Comparison of ENCODE assay signal across 20 cellular contexts in the genomic region with DNA sequence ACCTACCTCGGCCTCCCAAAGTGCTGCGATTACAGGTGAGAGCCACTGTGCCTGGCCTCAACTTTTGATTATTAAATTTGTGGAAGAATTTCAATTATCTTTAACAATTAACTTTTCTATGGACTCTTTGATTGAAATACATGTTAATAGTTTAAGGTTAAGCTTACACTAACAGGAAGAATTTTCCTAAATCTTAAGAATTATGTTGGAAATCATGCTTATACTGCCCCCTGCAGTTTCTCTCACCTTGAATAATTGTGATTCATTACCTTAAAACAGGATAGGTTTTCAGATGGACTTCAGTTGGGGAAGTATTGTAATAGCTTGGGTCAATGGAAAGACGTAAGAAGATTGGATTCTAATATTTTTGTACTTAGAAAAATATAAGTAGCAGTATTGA. TPM values are rescaled to one million over a fixed set of nuclear protein-coding genes. Genes with fewer than 3 reads are reported as not detected.
A peak's percentile ranks its signal among the peaks of the same experiment; 100 is the strongest.
DNase-seq lines count a peak whose midpoint lies in the region; ATAC-seq, FAIRE-seq and TF ChIP-seq lines count a peak whose summit lies in the region.
"Not testable (repeated sequence)": the region's sequence is repeated elsewhere in the genome, so short reads cannot be mapped to it uniquely, and the experiment has no call there.
"Had no signal": no experiment of that assay in that cellular context is flagged by ENCODE, and none has a peak within 500 bp of the region (broad histone marks: within the 10 kb centered on the region; RNA-seq: fewer than 3 reads in every experiment).

No MANE protein-coding gene starts in this region.

- not testable (repeated sequence) for H3K4me1 ChIP-seq in A549, left ventricle myocardium inferior, neural progenitor cell

- H3K4me3 Mint-ChIP-seq in activated CD8-positive, alpha-beta T cell treated with anti-CD3 and anti-CD28 coated beads for 36 hours; neural progenitor cell: not testable (repeated sequence)

- H3K4me1 Mint-ChIP-seq in activated CD8-positive, alpha-beta T cell treated with anti-CD3 and anti-CD28 coated beads for 36 hours (ENCODE audit: low read depth); neural progenitor cell: not testable (repeated sequence)

- TF ChIP-seq CTCF in A549 (IDR thresholded peaks at IDR 0.05) (peak; percentile 41), LNCAP (IDR thresholded peaks at IDR 0.05) (peak; percentile 33; the same call in 1 of the 2 replicates), left ventricle myocardium inferior (IDR thresholded peaks at IDR 0.05; ENCODE audit: borderline replicate concordance) (peak; percentile 48), neural progenitor cell (IDR thresholded peaks at IDR 0.05) (peak; percentile 41)
- TF ChIP-seq CTCF in activated CD8-positive, alpha-beta T cell treated with anti-CD3 and anti-CD28 coated beads for 36 hours (IDR thresholded peaks at IDR 0.05): peak; percentile 61

- peaks cover 16% of the 10 kb centered on the region for H3K27me3 Mint-ChIP-seq in activated CD8-positive, alpha-beta T cell treated with anti-CD3 and anti-CD28 coated beads for 36 hours
- not testable (repeated sequence) for H3K27me3 Mint-ChIP-seq in neural progenitor cell (ENCODE audit: insufficient read depth, low read depth)

- not testable (repeated sequence) for ATAC-seq in A549; activated CD8-positive, alpha-beta T cell treated with anti-CD3 and anti-CD28 coated beads for 36 hours

- not testable (repeated sequence) for H3K9ac ChIP-seq in neural progenitor cell

- H3K27ac Mint-ChIP-seq in activated CD8-positive, alpha-beta T cell treated with anti-CD3 and anti-CD28 coated beads for 36 hours; neural progenitor cell: not testable (repeated sequence)

- WGBS in A549 (ENCODE audit: missing lambda C conversion rate): 63% methylated on average over 3 of the region's 3 CpGs

- not testable (repeated sequence) for H3K4me3 ChIP-seq in A549, left ventricle myocardium inferior, neural progenitor cell

- TF ChIP-seq POLR2A in A549 (IDR thresholded peaks at IDR 0.05; ENCODE audit: low read length): not testable (repeated sequence)

- H3K36me3 ChIP-seq in left ventricle myocardium inferior, neural progenitor cell: not testable (repeated sequence)

- not testable (repeated sequence) for DNase-seq in A549 (ENCODE audit: low read depth in 1 of 2, low spot score in 1 of 2); activated CD8-positive, alpha-beta T cell treated with anti-CD3 and anti-CD28 coated beads for 36 hours; left ventricle myocardium inferior; neural progenitor cell (ENCODE audit: low spot score)
- DNase-seq in DMS53 (lab: John Stamatoyannopoulos, UW) (peak; percentile 28), NOMO-1 treated with DMSO at 0.1 percent for 48 hours (lab: John Stamatoyannopoulos, UW; ENCODE audit: unreplicated experiment) (peak; percentile 2)

- H3K9me3 Mint-ChIP-seq in activated CD8-positive, alpha-beta T cell treated with anti-CD3 and anti-CD28 coated beads for 36 hours; neural progenitor cell: not testable (repeated sequence)

- H3K36me3 Mint-ChIP-seq in activated CD8-positive, alpha-beta T cell treated with anti-CD3 and anti-CD28 coated beads for 36 hours (ENCODE audit: low read depth); neural progenitor cell: not testable (repeated sequence)

- H3K79me2 ChIP-seq in neural progenitor cell (ENCODE audit: low read depth): not testable (repeated sequence)

- H3K4me2 ChIP-seq in A549, neural progenitor cell: not testable (repeated sequence)

- not testable (repeated sequence) for H2AFZ ChIP-seq in neural progenitor cell (replicated peaks)

- not testable (repeated sequence) for H4K20me1 ChIP-seq in neural progenitor cell (ENCODE audit: low read depth)

- TF ChIP-seq EP300 in A549 (IDR thresholded peaks at IDR 0.05): not testable (repeated sequence)

- H3K9me3 ChIP-seq in A549; left ventricle myocardium inferior (replicated peaks); neural progenitor cell (ENCODE audit: low read depth): not testable (repeated sequence)

- H3K27me3 ChIP-seq in left ventricle myocardium inferior (ENCODE audit: low read depth): peaks cover 16% of the 10 kb centered on the region
- H3K27me3 ChIP-seq in neural progenitor cell: not testable (repeated sequence)

- intact Hi-C loops in activated CD8-positive, alpha-beta T cell treated with anti-CD3 and anti-CD28 coated beads for 36 hours (cut with micrococcal nuclease); left ventricle myocardium inferior (cut with micrococcal nuclease): not testable (repeated sequence)

- TF ChIP-seq RAD21 in A549 (conservative IDR thresholded peaks at IDR 0.05 in 1 of 2, IDR thresholded peaks at IDR 0.05 in 1 of 2): peak; percentile 29 to 39; a peak in 3 of 5 replicates

- POLR2A ChIA-PET in A549 (lab: Yijun Ruan, JAX); activated CD8-positive, alpha-beta T cell treated with anti-CD3 and anti-CD28 coated beads for 36 hours (lab: Charles Lee): not testable (repeated sequence)

- H3F3A ChIP-seq in neural progenitor cell (ENCODE audit: low read depth): not testable (repeated sequence)

- FAIRE-seq in A549 (lab: Jason Lieb, UNC): not testable (repeated sequence)
- peak; percentile 48 for FAIRE-seq in endometrium (lab: Jason Lieb, UNC)

- H3K27ac ChIP-seq in A549; left ventricle myocardium inferior (replicated peaks); neural progenitor cell: not testable (repeated sequence)

- CTCF ChIA-PET in A549 (lab: Yijun Ruan, JAX): interaction anchor here (1.4 kb wide), 1 partner anchor 346 kb away, joined by 3 read pairs; no protein-coding TSS in a partner anchor
- CTCF ChIA-PET in activated CD8-positive, alpha-beta T cell treated with anti-CD3 and anti-CD28 coated beads for 36 hours (lab: Charles Lee): not testable (repeated sequence)

TF ChIP-seq in A549, 52 proteins besides CTCF, POLR2A, EP300 and RAD21:
- 0 out of 3 replicates have a peak, but pooled peaks have one; percentile 12 for TF ChIP-seq SMC3 (IDR thresholded peaks at IDR 0.05)

RNA-seq across cellular contexts. Expression of gene GOLGA6L7, which starts 54.2 kb away (rescaled TPM):
- not detected in 2 replicates for polyA plus RNA-seq in A549 (2011; rRNA removed)
- polyA plus RNA-seq in A549 (2012; cell fraction: cytosol; rRNA removed): not detected in 2 replicates
- not detected in 2 replicates for polyA plus RNA-seq in A549 (2012; cell fraction: nucleus; rRNA removed)
- polyA plus RNA-seq in A549 (2017; fragmentation: RNase III; extraction: RNeasy Plus Mini Kit Qiagen cat#74134 plus additional on column Dnase treatment): not detected in 3 replicates
- not detected in 2 replicates for polyA minus RNA-seq in A549 (2011; rRNA and poly(A)+ RNA removed)
- not detected for total RNA-seq in activated CD8-positive, alpha-beta T cell treated with anti-CD3 and anti-CD28 coated beads for 36 hours
- not detected for total RNA-seq in left ventricle myocardium inferior
- not detected in 2 replicates for total RNA-seq in neural progenitor cell (ENCODE audit: low replicate concordance)
- total RNA-seq: activated CD4-positive, alpha-beta T cell treated with anti-CD3 and anti-CD28 coated beads for 36 hours; activated CD8-positive, alpha-beta memory T cell treated with anti-CD3 and anti-CD28 coated beads for 36 hours; activated T-cell treated with anti-CD3 and anti-CD28 coated beads, Interleukin-2, amount 50 U/mL, for 4 hours; cardiac septum; CD4-positive, alpha-beta memory T cell; dermis blood vessel endothelial cell; gastroesophageal sphincter; mesothelial cell of epicardium; naive thymus-derived CD8-positive, alpha-beta T cell; PC-9; sigmoid colon; ureter had no signal
- polyA plus RNA-seq: CD4-positive, alpha-beta memory T cell; naive thymus-derived CD8-positive, alpha-beta T cell had no signal
